Comparison of ENCODE assay signal across 8 cellular contexts in the genomic region with DNA sequence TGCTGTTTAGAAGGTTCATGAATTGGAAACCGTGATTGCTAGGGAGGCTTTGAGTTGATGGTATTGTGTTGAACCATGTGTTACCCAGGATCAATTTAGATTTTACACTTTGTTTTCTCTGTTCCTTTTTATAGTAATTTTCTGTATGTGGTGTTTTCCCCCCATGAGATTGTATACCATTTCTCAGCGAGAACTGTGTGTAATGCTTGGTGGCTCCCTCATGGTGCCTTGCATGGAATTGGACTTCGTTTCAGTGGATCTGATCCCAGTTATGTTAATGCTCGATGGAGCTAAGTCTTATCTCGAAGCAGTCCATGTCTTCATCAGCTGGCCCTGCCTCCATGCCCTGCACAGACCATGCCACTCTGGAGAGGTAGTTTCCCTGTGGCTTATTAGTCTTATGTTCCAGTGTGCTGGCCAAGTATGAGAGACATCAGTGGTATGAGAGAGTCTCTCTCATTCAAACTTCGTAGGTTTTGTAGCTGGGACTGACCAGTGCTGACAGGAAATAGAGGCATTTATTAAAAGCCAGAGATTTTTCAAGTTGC. TPM values are rescaled to one million over a fixed set of nuclear protein-coding genes. Genes with fewer than 3 reads are reported as not detected.
DNase-seq lines count a peak whose midpoint lies in the region; ATAC-seq and TF ChIP-seq lines count a peak whose summit lies in the region.

No MANE protein-coding gene starts in this region.

- H3K4me3 Mint-ChIP-seq in activated T-cell treated with anti-CD3 and anti-CD28 coated beads, Interleukin-2, amount 50 U/mL, for 72 hours, result peak overlapping the region in 1 of 2 donors; percentile 53

- peak overlapping the region; percentile 72 for H3K27ac Mint-ChIP-seq in activated T-cell treated with anti-CD3 and anti-CD28 coated beads, Interleukin-2, amount 50 U/mL, for 72 hours

- H3K9me3 Mint-ChIP-seq in activated T-cell treated with anti-CD3 and anti-CD28 coated beads, Interleukin-2, amount 50 U/mL, for 72 hours, result no peaks in the 10 kb centered on the region

- peak overlapping the region; percentile 11 for H3K27ac ChIP-seq in epithelial cell of prostate
- no peak overlapping the region for H3K27ac ChIP-seq in breast epithelium

- no peak overlapping the region for H3K4me3 ChIP-seq in breast epithelium

- no peak for TF ChIP-seq POLR2A in breast epithelium (IDR thresholded peaks at IDR 0.05)

- no peaks in the 10 kb centered on the region for H3K27me3 Mint-ChIP-seq in activated T-cell treated with anti-CD3 and anti-CD28 coated beads, Interleukin-2, amount 50 U/mL, for 72 hours (ENCODE audit: low read depth)

- peaks cover 34% of the 10 kb centered on the region for H3K4me1 Mint-ChIP-seq in activated T-cell treated with anti-CD3 and anti-CD28 coated beads, Interleukin-2, amount 50 U/mL, for 72 hours (ENCODE audit: low read depth)

- H3K36me3 ChIP-seq in breast epithelium, result no peaks in the 10 kb centered on the region

- peak; percentile 68 to 69 for ATAC-seq in activated T-cell treated with anti-CD3 and anti-CD28 coated beads, Interleukin-2, amount 50 U/mL, for 72 hours (replicated peaks in 1 of 2)
- ATAC-seq in HG02885 (IDR thresholded peaks at IDR 0.05; ENCODE audit: poor library complexity, unreplicated experiment) (peak; percentile 60), HG03342 (IDR thresholded peaks at IDR 0.05; ENCODE audit: unreplicated experiment) (no peak)
- ATAC-seq in stimulated activated naive CD8-positive, alpha-beta T cell treated with anti-CD3 and anti-CD28 coated beads, Interleukin-15, Interleukin-2, amounts not matched to agents 100 U/mL and 50 U/mL, for 24 hours, result peak; percentile 66

- DNase-seq in activated T-cell treated with anti-CD3 and anti-CD28 coated beads, Interleukin-2, amount 50 U/mL, for 72 hours, result no peak
- DNase-seq in activated T-cell treated with anti-CD3 and anti-CD28 coated beads, Interleukin-2, amount 50 U/mL, for 1 hour, result no peak
- DNase-seq in epithelial cell of prostate (ENCODE audit: low read depth, low spot score), result no peak
- no peak for DNase-seq in stimulated activated naive CD8-positive, alpha-beta T cell treated with anti-CD3 and anti-CD28 coated beads, Interleukin-15, Interleukin-2, amounts not matched to agents 100 U/mL and 50 U/mL, for 24 hours
- DNase-seq in breast epithelium (ENCODE audit: low spot score in 2 of 2), result no peak
- no peak for DNase-seq in head of caudate nucleus

- H3K4me1 ChIP-seq in breast epithelium, result no peaks in the 10 kb centered on the region

- no peaks in the 10 kb centered on the region for H3K9me3 ChIP-seq in breast epithelium

- intact Hi-C loops in breast epithelium (cut with DNase I; ENCODE audit: low total_unique reads) (no loop called here), head of caudate nucleus (cut with DNase I) (no loop called here)

- H3K36me3 Mint-ChIP-seq in activated T-cell treated with anti-CD3 and anti-CD28 coated beads, Interleukin-2, amount 50 U/mL, for 72 hours (ENCODE audit: insufficient read depth in 2 of 2), result peaks cover 2% of the 10 kb centered on the region in 2 donors

- no peak for TF ChIP-seq CTCF in breast epithelium (IDR thresholded peaks at IDR 0.05)

- H3K27me3 ChIP-seq in breast epithelium, result no peaks in the 10 kb centered on the region

RNA-seq across cellular contexts. Expression of gene PTPN1, which starts 18.7 kb away (rescaled TPM):
- 100 to 1,000 TPM; 138 TPM for total RNA-seq in activated T-cell treated with anti-CD3 and anti-CD28 coated beads, Interleukin-2, amount 50 U/mL, for 72 hours
- total RNA-seq in breast epithelium, result 10 to 100 TPM; 23.8 to 29.2 (median 28.5) TPM

Comparison
In these comparisons a context has a peak if more than half of its experiments do, and no peak if none do; other contexts are left out.
1. RNA of gene PTPN1, which starts 18.7 kb away (total RNA-seq): 138 TPM in activated T-cell treated with anti-CD3 and anti-CD28 coated beads, Interleukin-2, amount 50 U/mL, for 72 hours; 23.8 to 29.2 TPM in breast epithelium; every median in the first group is over 4 times any median in the second.